29 cellular contexts compared by ENCODE assay signal in genomic region chr9:99126312-99126711, GRCh38. TPM values are rescaled to one million over a fixed set of nuclear protein-coding genes. Genes with fewer than 3 reads are reported as not detected.
A peak's percentile ranks its signal among the peaks of the same experiment; 100 is the strongest.
DNase-seq lines count a peak whose midpoint lies in the region; ATAC-seq and TF ChIP-seq lines count a peak whose summit lies in the region.
"Had no signal": no experiment of that assay in that cellular context is flagged by ENCODE, and none has a peak within 500 bp of the region (broad histone marks: within the 10 kb centered on the region; RNA-seq: fewer than 3 reads in every experiment).

No MANE protein-coding gene starts in this region.

- peaks cover 2% of the 10 kb centered on the region for H3K36me3 Mint-ChIP-seq in activated naive CD8-positive, alpha-beta T cell
- peaks cover 47% of the 10 kb centered on the region for H3K36me3 Mint-ChIP-seq in activated naive CD8-positive, alpha-beta T cell treated with anti-CD3 and anti-CD28 coated beads for 36 hours

- CTCF ChIA-PET in RWPE1 (lab: Yijun Ruan, JAX): interaction anchor here (1.0 to 2.3 kb wide), 2 partner anchors 14 to 327 kb away, joined by 3 to 11 read pairs; no protein-coding TSS in a partner anchor

- POLR2A ChIA-PET in RWPE1 (lab: Yijun Ruan, JAX; ENCODE audit: low non-redundant PET): no interaction called here

- no peak for DNase-seq in activated naive CD8-positive, alpha-beta T cell treated with anti-CD3 and anti-CD28 coated beads for 36 hours
- peak; percentile 23 for DNase-seq in RWPE1 (ENCODE audit: low spot score)
- peak; percentile 4 to 21 for DNase-seq in foreskin fibroblast
- no peak for DNase-seq in smooth muscle cell (lab: John Stamatoyannopoulos, UW; ENCODE audit: unreplicated experiment)
- no peak for DNase-seq in DMS79 treated with DMSO at 0.1 percent for 48 hours (lab: John Stamatoyannopoulos, UW)
- no peak for DNase-seq in NCI-H345 treated with DMSO at 0.1 percent for 48 hours (lab: John Stamatoyannopoulos, UW; ENCODE audit: unreplicated experiment)
- DNase-seq: activated CD4-positive, alpha-beta memory T cell treated with anti-CD3 and anti-CD28 coated beads, Interleukin-2, amount 10 ng/mL, durations not matched to agents 7 days and 5 days; activated CD4-positive, alpha-beta T cell treated with anti-CD3 and anti-CD28 coated beads for 1 hour; activated CD8-positive, alpha-beta memory T cell treated with anti-CD3 and anti-CD28 coated beads, Interleukin-2, amount 50 U/mL, for 48 hours; aorta; caudate nucleus; CD4-positive, alpha-beta memory T cell; DMS153; GOT3; left ventricle myocardium inferior; NCI-H1048; NCI-H1694 treated with DMSO at 0.1 percent for 48 hours; NCI-H2171 treated with DMSO at 0.1 percent for 48 hours; NCI-H69; stimulated activated CD4-positive, alpha-beta T cell treated with anti-CD3 and anti-CD28 coated beads, Interleukin-2, amount 100 ng/mL, for 24 hours had no signal

- no peak for ATAC-seq in GM18861 (IDR thresholded peaks at IDR 0.05; ENCODE audit: unreplicated experiment)

- H3K4me1 ChIP-seq in smooth muscle cell (ENCODE audit: low read depth): peaks cover 8% of the 10 kb centered on the region

- H3K4me1 Mint-ChIP-seq in activated naive CD8-positive, alpha-beta T cell (ENCODE audit: low read depth): peaks cover 93% of the 10 kb centered on the region
- H3K4me1 Mint-ChIP-seq in activated naive CD8-positive, alpha-beta T cell treated with anti-CD3 and anti-CD28 coated beads for 36 hours: peaks cover 86% of the 10 kb centered on the region

- peaks cover 100% of the 10 kb centered on the region for H3K79me2 ChIP-seq in smooth muscle cell (ENCODE audit: low read depth)

- H3K4me2 ChIP-seq in smooth muscle cell: peak overlapping the region; percentile 48

- H3K27ac Mint-ChIP-seq in activated naive CD8-positive, alpha-beta T cell: peak overlapping the region; percentile 51
- H3K27ac Mint-ChIP-seq in activated naive CD8-positive, alpha-beta T cell treated with anti-CD3 and anti-CD28 coated beads for 36 hours: no peak overlapping the region
- H3K27ac Mint-ChIP-seq: activated CD4-positive, alpha-beta memory T cell treated with anti-CD3 and anti-CD28 coated beads, Interleukin-2, amount 10 ng/mL, durations not matched to agents 7 days and 5 days; activated naive CD4-positive, alpha-beta T cell treated with anti-CD3 and anti-CD28 coated beads, Interleukin-2, amount 50 U/mL, for 24 hours; dendritic cell treated with granulocyte-macrophage colony-stimulating factor and Interleukin-4, amounts not matched to agents 40 ng/mL and 50 ng/mL, for 4 days; mesothelial cell of epicardium; nephron had no signal

- H4K20me1 ChIP-seq in smooth muscle cell (ENCODE audit: low read depth): peaks cover 100% of the 10 kb centered on the region

- H3K27me3 ChIP-seq in smooth muscle cell (ENCODE audit: low read depth): no peaks in the 10 kb centered on the region
- H3K27me3 ChIP-seq: tibial nerve had no signal

- no peaks in the 10 kb centered on the region for H3K9me3 ChIP-seq in smooth muscle cell (replicated peaks; ENCODE audit: low read depth)
- H3K9me3 ChIP-seq: left ventricle myocardium inferior, tibial nerve had no signal

- 46% methylated on average over 2 of the region's 2 CpGs for WGBS in smooth muscle cell (ENCODE audit: low lambda C conversion rate)

- H2AFZ ChIP-seq in smooth muscle cell (ENCODE audit: low read depth): no peak overlapping the region

- H3K4me3 ChIP-seq in foreskin fibroblast (ENCODE audit: low read depth in 1 of 2, low read length in 2 of 2) (no peak overlapping the region), smooth muscle cell (no peak overlapping the region)
- H3K4me3 ChIP-seq: left ventricle myocardium inferior, skin epidermis, tibial nerve had no signal

- no peaks in the 10 kb centered on the region for H3K9me3 Mint-ChIP-seq in activated naive CD8-positive, alpha-beta T cell (ENCODE audit: low read depth)
- H3K9me3 Mint-ChIP-seq in activated naive CD8-positive, alpha-beta T cell treated with anti-CD3 and anti-CD28 coated beads for 36 hours: peaks cover 16% of the 10 kb centered on the region
- H3K9me3 Mint-ChIP-seq: activated naive CD4-positive, alpha-beta T cell treated with anti-CD3 and anti-CD28 coated beads, Interleukin-2, amount 50 U/mL, for 24 hours; dendritic cell treated with granulocyte-macrophage colony-stimulating factor and Interleukin-4, amounts not matched to agents 40 ng/mL and 50 ng/mL, for 4 days; nephron had no signal

- H3K4me3 Mint-ChIP-seq in activated naive CD8-positive, alpha-beta T cell: peak overlapping the region; percentile 8
- H3K4me3 Mint-ChIP-seq in activated naive CD8-positive, alpha-beta T cell treated with anti-CD3 and anti-CD28 coated beads for 36 hours: no peak overlapping the region
- H3K4me3 Mint-ChIP-seq: activated CD4-positive, alpha-beta memory T cell treated with anti-CD3 and anti-CD28 coated beads, Interleukin-2, amount 10 ng/mL, durations not matched to agents 7 days and 5 days; activated naive CD4-positive, alpha-beta T cell treated with anti-CD3 and anti-CD28 coated beads, Interleukin-2, amount 50 U/mL, for 24 hours; dendritic cell treated with granulocyte-macrophage colony-stimulating factor and Interleukin-4, amounts not matched to agents 40 ng/mL and 50 ng/mL, for 4 days; mesothelial cell of epicardium; nephron had no signal

- TF ChIP-seq CTCF in RWPE1 (conservative IDR thresholded peaks at IDR 0.05; ENCODE audit: low read depth) (no peak), foreskin fibroblast (IDR thresholded peaks at IDR 0.05; ENCODE audit: low read depth, low read length) (no peak), smooth muscle cell (IDR thresholded peaks at IDR 0.05; ENCODE audit: borderline replicate concordance, insufficient read depth, poor library complexity, severe bottlenecking) (no peak)

- H3F3A ChIP-seq in smooth muscle cell (ENCODE audit: low read depth): peaks cover 24% of the 10 kb centered on the region

- no peaks in the 10 kb centered on the region for H3K27me3 Mint-ChIP-seq in activated naive CD8-positive, alpha-beta T cell
- no peaks in the 10 kb centered on the region for H3K27me3 Mint-ChIP-seq in activated naive CD8-positive, alpha-beta T cell treated with anti-CD3 and anti-CD28 coated beads for 36 hours
- H3K27me3 Mint-ChIP-seq: activated CD4-positive, alpha-beta memory T cell treated with anti-CD3 and anti-CD28 coated beads, Interleukin-2, amount 10 ng/mL, durations not matched to agents 7 days and 5 days; activated naive CD4-positive, alpha-beta T cell treated with anti-CD3 and anti-CD28 coated beads, Interleukin-2, amount 50 U/mL, for 24 hours; CD4-positive, alpha-beta memory T cell; dendritic cell treated with granulocyte-macrophage colony-stimulating factor and Interleukin-4, amounts not matched to agents 40 ng/mL and 50 ng/mL, for 4 days had no signal

- H3K27ac ChIP-seq in RWPE1: no peak overlapping the region
- H3K27ac ChIP-seq in smooth muscle cell (ENCODE audit: low read depth): peak overlapping the region; percentile 58
- H3K27ac ChIP-seq: HL-60, left ventricle myocardium inferior, skin epidermis, tibial nerve had no signal

- H3K9ac ChIP-seq in smooth muscle cell (ENCODE audit: low read depth): no peak overlapping the region

- H3K36me3 ChIP-seq in smooth muscle cell (ENCODE audit: low read depth): no peaks in the 10 kb centered on the region
- H3K36me3 ChIP-seq: left ventricle myocardium inferior, tibial nerve had no signal

RNA-seq across cellular contexts. Expression of gene TGFBR1, which starts 21.4 kb away (rescaled TPM):
- total RNA-seq in activated naive CD8-positive, alpha-beta T cell treated with anti-CD3 and anti-CD28 coated beads for 36 hours: 10 to 100 TPM; 30.4 to 32.1 TPM
- 240 and 267 TPM in 2 replicates for total RNA-seq in smooth muscle cell
- polyA plus RNA-seq in smooth muscle cell: 77.0 and 87.8 TPM in 2 replicates

Comparison
In these comparisons a context has a peak if more than half of its experiments do, and no peak if none do; other contexts are left out.
1. DNase-seq: peak in RWPE1 (single experiment) and foreskin fibroblast (2 of 2); none in activated naive CD8-positive, alpha-beta T cell treated with anti-CD3 and anti-CD28 coated beads for 36 hours (single experiment), smooth muscle cell (single experiment), DMS79 treated with DMSO at 0.1 percent for 48 hours (single experiment) and NCI-H345 treated with DMSO at 0.1 percent for 48 hours (single experiment).